In the genomic region with DNA sequence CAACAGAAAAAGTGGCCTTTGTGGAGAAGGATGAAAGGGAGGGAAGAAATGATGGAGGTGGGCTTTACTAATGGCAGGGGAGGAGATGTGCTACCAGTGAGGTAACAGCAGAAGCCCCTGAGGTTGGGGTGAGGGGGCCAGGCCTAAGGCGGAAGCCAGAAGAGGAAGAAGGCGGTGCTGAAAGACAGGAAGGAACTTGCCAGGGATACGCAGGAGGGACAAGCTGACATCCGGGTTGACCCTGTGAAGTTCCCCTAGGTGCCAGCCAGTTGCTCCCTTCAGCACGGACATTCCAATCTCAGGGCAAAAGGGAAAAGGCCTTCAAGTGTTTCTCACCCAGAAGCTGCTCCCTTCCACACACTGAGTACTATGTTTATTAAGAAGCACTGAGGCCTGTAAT, we compare ENCODE assay signal across 14 cellular contexts. TPM values are rescaled to one million over a fixed set of nuclear protein-coding genes. Genes with fewer than 3 reads are reported as not detected.
A peak's percentile ranks its signal among the peaks of the same experiment; 100 is the strongest.
DNase-seq lines count a peak whose midpoint lies in the region; ATAC-seq and TF ChIP-seq lines count a peak whose summit lies in the region.
"Had no signal": no experiment of that assay in that cellular context is flagged by ENCODE, and none has a peak within 500 bp of the region (broad histone marks: within the 10 kb centered on the region; RNA-seq: fewer than 3 reads in every experiment).

No MANE protein-coding gene starts in this region.

- H3K27ac ChIP-seq in Karpas-422 (ENCODE audit: low read length) = no peak overlapping the region
- H3K27ac ChIP-seq in neutrophil = peak overlapping the region; percentile 99

- CTCF ChIA-PET in activated CD8-positive, alpha-beta memory T cell treated with anti-CD3 and anti-CD28 coated beads, Interleukin-2, amount 10 ng/mL, durations not matched to agents 7 days and 5 days (lab: Charles Lee) = interaction anchor here (0.7 to 1.6 kb wide), 3 partner anchors 21 to 38 kb away, joined by 3 to 4 read pairs (median 3); no protein-coding TSS in a partner anchor
- CTCF ChIA-PET in activated CD8-positive, alpha-beta T cell treated with anti-CD3 and anti-CD28 coated beads, Interleukin-2, amount 10 ng/mL, durations not matched to agents 7 days and 5 days (lab: Charles Lee) = interaction anchor here (1.5 kb wide), 1 partner anchor 30 kb away, joined by 4 read pairs; no protein-coding TSS in a partner anchor

- H3K4me1 ChIP-seq in Karpas-422 (ENCODE audit: low read length) (peaks cover 19% of the 10 kb centered on the region), neutrophil (ENCODE audit: control insufficient read depth in 1 of 2, insufficient read depth in 1 of 2, low read depth in 1 of 2, low read length in 1 of 2) (peaks cover 57 to 62% of the 10 kb centered on the region in 2 experiments)

- peaks cover 15% of the 10 kb centered on the region for H3K36me3 Mint-ChIP-seq in activated CD8-positive, alpha-beta memory T cell treated with anti-CD3 and anti-CD28 coated beads, Interleukin-2, amount 10 ng/mL, durations not matched to agents 7 days and 5 days
- H3K36me3 Mint-ChIP-seq in activated CD8-positive, alpha-beta T cell treated with anti-CD3 and anti-CD28 coated beads, Interleukin-2, amount 10 ng/mL, durations not matched to agents 7 days and 5 days (ENCODE audit: low read depth) = peaks cover 33% of the 10 kb centered on the region

- no peak for TF ChIP-seq CTCF in neutrophil (IDR thresholded peaks at IDR 0.05)

- no peaks in the 10 kb centered on the region for H3K27me3 Mint-ChIP-seq in activated CD8-positive, alpha-beta memory T cell treated with anti-CD3 and anti-CD28 coated beads, Interleukin-2, amount 10 ng/mL, durations not matched to agents 7 days and 5 days
- H3K27me3 Mint-ChIP-seq in activated CD8-positive, alpha-beta T cell treated with anti-CD3 and anti-CD28 coated beads, Interleukin-2, amount 10 ng/mL, durations not matched to agents 7 days and 5 days (ENCODE audit: low read depth) = no peaks in the 10 kb centered on the region

- no peak overlapping the region for H3K4me2 ChIP-seq in Karpas-422 (ENCODE audit: low read depth, low read length, poor library complexity, severe bottlenecking)

- peaks cover 3% of the 10 kb centered on the region; the same call in 1 of the 2 replicates for H3K79me2 ChIP-seq in Karpas-422 (ENCODE audit: low read length)

- H3K4me3 ChIP-seq in Karpas-422 (ENCODE audit: low read length) (no peak overlapping the region), neutrophil (ENCODE audit: low read depth in 1 of 2, low read length in 1 of 2) (peak overlapping the region; percentile 85 to 90)
- H3K4me3 ChIP-seq: heart left ventricle, MG63 had no signal

- no peaks in the 10 kb centered on the region for H4K20me1 ChIP-seq in Karpas-422 (ENCODE audit: insufficient read depth, low read depth, low read length)

- POLR2A ChIA-PET in activated CD8-positive, alpha-beta T cell treated with anti-CD3 and anti-CD28 coated beads, Interleukin-2, amount 10 ng/mL, durations not matched to agents 7 days and 5 days (lab: Charles Lee) = interaction anchor here (0.8 to 4.9 kb wide), 3 partner anchors 10 to 38 kb away, joined by 3 to 52 read pairs (median 4); a partner anchor contains a TSS

- H3K27me3 ChIP-seq in Karpas-422 (ENCODE audit: low read length) (no peaks in the 10 kb centered on the region), neutrophil (no peaks in the 10 kb centered on the region)
- H3K27me3 ChIP-seq: heart left ventricle, MG63 had no signal

- H2AFZ ChIP-seq in Karpas-422 (ENCODE audit: low read length) = no peak overlapping the region

- H3K27ac Mint-ChIP-seq in activated CD8-positive, alpha-beta memory T cell treated with anti-CD3 and anti-CD28 coated beads, Interleukin-2, amount 10 ng/mL, durations not matched to agents 7 days and 5 days = peak overlapping the region; percentile 76
- H3K27ac Mint-ChIP-seq in activated CD8-positive, alpha-beta T cell treated with anti-CD3 and anti-CD28 coated beads, Interleukin-2, amount 10 ng/mL, durations not matched to agents 7 days and 5 days = peak overlapping the region; percentile 86

- H3K9ac ChIP-seq in Karpas-422 (ENCODE audit: low read length) = no peak overlapping the region

- no peaks in the 10 kb centered on the region for H3K9me3 Mint-ChIP-seq in activated CD8-positive, alpha-beta memory T cell treated with anti-CD3 and anti-CD28 coated beads, Interleukin-2, amount 10 ng/mL, durations not matched to agents 7 days and 5 days (ENCODE audit: low read depth)
- H3K9me3 Mint-ChIP-seq in activated CD8-positive, alpha-beta T cell treated with anti-CD3 and anti-CD28 coated beads, Interleukin-2, amount 10 ng/mL, durations not matched to agents 7 days and 5 days (ENCODE audit: insufficient read depth) = no peaks in the 10 kb centered on the region

- ATAC-seq in activated CD8-positive, alpha-beta memory T cell treated with anti-CD3 and anti-CD28 coated beads, Interleukin-2, amount 10 ng/mL, durations not matched to agents 7 days and 5 days = no peak
- no peak for ATAC-seq in activated CD8-positive, alpha-beta T cell treated with anti-CD3 and anti-CD28 coated beads, Interleukin-2, amount 10 ng/mL, durations not matched to agents 7 days and 5 days
- no peak for ATAC-seq in HG03457 (IDR thresholded peaks at IDR 0.05; ENCODE audit: unreplicated experiment)
- no peak for ATAC-seq in SK-N-SH treated with all-trans-retinoic acid at 6 μM for 48 hours
- ATAC-seq in GM18873 (IDR thresholded peaks at IDR 0.05; ENCODE audit: low FRiP score, unreplicated experiment) = no peak
- ATAC-seq: heart left ventricle had no signal

- H3K9me2 ChIP-seq in Karpas-422 (replicated peaks; ENCODE audit: insufficient read depth, low read length) = no peaks in the 10 kb centered on the region

- H3K9me3 ChIP-seq in Karpas-422 (ENCODE audit: low read length) (no peaks in the 10 kb centered on the region), neutrophil (no peaks in the 10 kb centered on the region)
- H3K9me3 ChIP-seq: heart left ventricle, MG63 had no signal

- DNase-seq in activated CD8-positive, alpha-beta memory T cell treated with anti-CD3 and anti-CD28 coated beads, Interleukin-2, amount 10 ng/mL, durations not matched to agents 7 days and 5 days = no peak
- no peak for DNase-seq in activated CD8-positive, alpha-beta memory T cell treated with anti-CD3 and anti-CD28 coated beads for 24 hours
- DNase-seq in Karpas-422 = peak; percentile 43
- no peak for DNase-seq in activated CD8-positive, alpha-beta T cell treated with anti-CD3 and anti-CD28 coated beads, Interleukin-2, amount 10 ng/mL, durations not matched to agents 7 days and 5 days
- DNase-seq: erythroblast; GOT3; MG63; NCI-H2171; stimulated activated CD4-positive, alpha-beta T cell treated with anti-CD3 and anti-CD28 coated beads, Interleukin-12 subunit alpha, Interleukin-12 subunit beta, amount 100 ng/mL, for 4 hours had no signal

- peaks cover 39% of the 10 kb centered on the region for H3K4me1 Mint-ChIP-seq in activated CD8-positive, alpha-beta memory T cell treated with anti-CD3 and anti-CD28 coated beads, Interleukin-2, amount 10 ng/mL, durations not matched to agents 7 days and 5 days
- peaks cover 49% of the 10 kb centered on the region for H3K4me1 Mint-ChIP-seq in activated CD8-positive, alpha-beta T cell treated with anti-CD3 and anti-CD28 coated beads, Interleukin-2, amount 10 ng/mL, durations not matched to agents 7 days and 5 days (ENCODE audit: low read depth)

- no peak overlapping the region for H3K4me3 Mint-ChIP-seq in activated CD8-positive, alpha-beta memory T cell treated with anti-CD3 and anti-CD28 coated beads, Interleukin-2, amount 10 ng/mL, durations not matched to agents 7 days and 5 days
- peak overlapping the region; percentile 23 for H3K4me3 Mint-ChIP-seq in activated CD8-positive, alpha-beta T cell treated with anti-CD3 and anti-CD28 coated beads, Interleukin-2, amount 10 ng/mL, durations not matched to agents 7 days and 5 days

- no peaks in the 10 kb centered on the region; the same call in 1 of the 2 replicates for H3K36me3 ChIP-seq in Karpas-422 (ENCODE audit: insufficient read depth, low read length)
- H3K36me3 ChIP-seq in neutrophil = peaks cover 7% of the 10 kb centered on the region

TF ChIP-seq in SK-N-SH treated with all-trans-retinoic acid at 6 μM for 48 hours, 23 proteins besides CTCF, POLR2A, EP300 and RAD21 (continues in another document):
- no peak for TF ChIP-seq CSDC2 (CRISPR knock-in tag; IDR thresholded peaks at IDR 0.05)
- no peak for TF ChIP-seq RARB (CRISPR knock-in tag; IDR thresholded peaks at IDR 0.05)
- no peak for TF ChIP-seq ZFP30 (CRISPR knock-in tag; IDR thresholded peaks at IDR 0.05)
- TF ChIP-seq ARNTL (CRISPR knock-in tag; IDR thresholded peaks at IDR 0.05; ENCODE audit: borderline replicate concordance, low read depth) = no peak
- TF ChIP-seq ZNF565 (CRISPR knock-in tag; conservative IDR thresholded peaks at IDR 0.05; ENCODE audit: low read depth) = no peak

RNA-seq across cellular contexts. Expression of a gene that starts 2.3 kb away (rescaled TPM):
- 10 to 100 TPM; 14.3 to 14.8 TPM for total RNA-seq in activated CD8-positive, alpha-beta memory T cell treated with anti-CD3 and anti-CD28 coated beads, Interleukin-2, amount 10 ng/mL, durations not matched to agents 7 days and 5 days
- total RNA-seq in Karpas-422 (2014; rRNA removed; shearing (Covaris generic); ENCODE audit: low replicate concordance) = 4.4 and 4.8 TPM in 2 replicates
- total RNA-seq in activated CD8-positive, alpha-beta T cell treated with anti-CD3 and anti-CD28 coated beads, Interleukin-2, amount 10 ng/mL, durations not matched to agents 7 days and 5 days = 10 to 100 TPM; 15.3 to 15.4 TPM

RNA-seq across cellular contexts. Expression of a gene that starts 11.6 kb away (rescaled TPM):
- total RNA-seq in activated CD8-positive, alpha-beta memory T cell treated with anti-CD3 and anti-CD28 coated beads, Interleukin-2, amount 10 ng/mL, durations not matched to agents 7 days and 5 days = 10 to 100 TPM; 44.7 to 46.8 TPM
- total RNA-seq in Karpas-422 (2014; rRNA removed; shearing (Covaris generic); ENCODE audit: low replicate concordance) = 13.7 and 18.4 TPM in 2 replicates
- total RNA-seq in activated CD8-positive, alpha-beta T cell treated with anti-CD3 and anti-CD28 coated beads, Interleukin-2, amount 10 ng/mL, durations not matched to agents 7 days and 5 days = 10 to 100 TPM; 46.5 to 50.4 TPM

RNA-seq across cellular contexts. Expression of a gene that starts 11.9 kb away (rescaled TPM):
- 100 to 1,000 TPM; 100 to 134 TPM for total RNA-seq in activated CD8-positive, alpha-beta memory T cell treated with anti-CD3 and anti-CD28 coated beads, Interleukin-2, amount 10 ng/mL, durations not matched to agents 7 days and 5 days
- total RNA-seq in Karpas-422 (2014; rRNA removed; shearing (Covaris generic); ENCODE audit: low replicate concordance) = 41.0 and 58.4 TPM in 2 replicates
- 100 to 1,000 TPM in 1 of 2 experiments, 10 to 100 TPM in 1; 99.0 to 103 TPM for total RNA-seq in activated CD8-positive, alpha-beta T cell treated with anti-CD3 and anti-CD28 coated beads, Interleukin-2, amount 10 ng/mL, durations not matched to agents 7 days and 5 days

RNA-seq across cellular contexts. Expression of a gene that starts 23.3 kb away (rescaled TPM):
- total RNA-seq in activated CD8-positive, alpha-beta memory T cell treated with anti-CD3 and anti-CD28 coated beads, Interleukin-2, amount 10 ng/mL, durations not matched to agents 7 days and 5 days = 10 to 100 TPM; 40.6 to 41.9 TPM
- 17.6 and 18.3 TPM in 2 replicates for total RNA-seq in Karpas-422 (2014; rRNA removed; shearing (Covaris generic); ENCODE audit: low replicate concordance)
- 10 to 100 TPM; 21.8 to 22.5 TPM for total RNA-seq in activated CD8-positive, alpha-beta T cell treated with anti-CD3 and anti-CD28 coated beads, Interleukin-2, amount 10 ng/mL, durations not matched to agents 7 days and 5 days
